Comparison of ENCODE assay signal across 10 cellular contexts in the genomic region with DNA sequence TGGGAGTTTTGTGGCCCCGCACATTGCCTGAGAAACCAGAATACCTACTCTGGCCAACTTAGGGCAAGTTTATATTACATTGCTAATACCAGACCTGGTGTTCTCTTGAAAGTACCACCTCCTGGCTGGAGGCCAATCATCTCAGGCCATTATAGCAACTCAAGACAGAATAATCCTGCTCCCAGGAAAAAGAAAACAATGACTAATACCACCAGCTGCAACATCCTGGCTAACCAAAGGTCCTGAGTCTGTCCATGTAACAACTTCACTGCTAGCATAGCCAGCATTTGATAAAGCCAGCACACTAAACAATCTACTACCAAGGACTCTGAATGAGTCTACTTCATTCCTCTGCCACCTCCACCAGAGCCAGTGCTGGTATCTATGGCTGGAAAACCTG.
DNase-seq lines count a peak whose midpoint lies in the region; ATAC-seq and TF ChIP-seq lines count a peak whose summit lies in the region.
"Had no signal": no experiment of that assay in that cellular context is flagged by ENCODE, and none has a peak within 500 bp of the region (broad histone marks: within the 10 kb centered on the region; RNA-seq: fewer than 3 reads in every experiment).

No MANE protein-coding gene starts in this region.

- H3K36me3 Mint-ChIP-seq in activated naive CD4-positive, alpha-beta T cell treated with anti-CD3 and anti-CD28 coated beads, Interleukin-2, amount 10 ng/mL, durations not matched to agents 7 days and 5 days = no peaks in the 10 kb centered on the region

- no peaks in the 10 kb centered on the region for H3K9me3 ChIP-seq in right atrium auricular region

- H3K4me3 ChIP-seq in right atrium auricular region = no peak overlapping the region
- H3K4me3 ChIP-seq: skin epidermis had no signal

- H3K4me1 ChIP-seq in right atrium auricular region = no peaks in the 10 kb centered on the region

- H3K4me3 Mint-ChIP-seq in activated naive CD4-positive, alpha-beta T cell treated with anti-CD3 and anti-CD28 coated beads, Interleukin-2, amount 10 ng/mL, durations not matched to agents 7 days and 5 days = no peak overlapping the region

- CTCF ChIA-PET in activated naive CD4-positive, alpha-beta T cell treated with anti-CD3 and anti-CD28 coated beads, Interleukin-2, amount 10 ng/mL, durations not matched to agents 7 days and 5 days (lab: Charles Lee) = no interaction called here

- no peak for TF ChIP-seq CTCF in right atrium auricular region (IDR thresholded peaks at IDR 0.05)

- H3K9me3 Mint-ChIP-seq in activated naive CD4-positive, alpha-beta T cell treated with anti-CD3 and anti-CD28 coated beads, Interleukin-2, amount 10 ng/mL, durations not matched to agents 7 days and 5 days = peaks cover 6% of the 10 kb centered on the region

- H3K27me3 Mint-ChIP-seq in activated naive CD4-positive, alpha-beta T cell treated with anti-CD3 and anti-CD28 coated beads, Interleukin-2, amount 10 ng/mL, durations not matched to agents 7 days and 5 days = no peaks in the 10 kb centered on the region

- H3K4me1 Mint-ChIP-seq in activated naive CD4-positive, alpha-beta T cell treated with anti-CD3 and anti-CD28 coated beads, Interleukin-2, amount 10 ng/mL, durations not matched to agents 7 days and 5 days = no peaks in the 10 kb centered on the region

- no peaks in the 10 kb centered on the region for H3K36me3 ChIP-seq in right atrium auricular region

- DNase-seq in Right ventricle myocardium inferior (ENCODE audit: missing footprints) (no peak), right atrium auricular region (ENCODE audit: low spot score) (no peak), SHP77 treated with DMSO at 0.1 percent for 48 hours (lab: John Stamatoyannopoulos, UW) (peak; percentile 53), fibroblast of the conjunctiva (ENCODE audit: low read depth) (peak; percentile 65), NCI-H526 treated with DMSO at 0.1 percent for 48 hours (lab: John Stamatoyannopoulos, UW) (no peak), substantia nigra (lab: John Stamatoyannopoulos, UW) (no peak), G401 (ENCODE audit: low spot score) (no peak)
- DNase-seq in activated naive CD4-positive, alpha-beta T cell treated with anti-CD3 and anti-CD28 coated beads, Interleukin-2, amount 10 ng/mL, durations not matched to agents 7 days and 5 days = no peak
- DNase-seq: activated CD8-positive, alpha-beta memory T cell treated with anti-CD3 and anti-CD28 coated beads, Interleukin-2, amount 50 U/mL, for 48 hours had no signal

- H3K27ac ChIP-seq in right atrium auricular region (no peak overlapping the region), substantia nigra (ENCODE audit: low read depth, low read length, poor library complexity, severe bottlenecking) (no peak overlapping the region)
- H3K27ac ChIP-seq: skin epidermis had no signal

- H3K27me3 ChIP-seq in right atrium auricular region = no peaks in the 10 kb centered on the region

- ATAC-seq in Right ventricle myocardium inferior = peak; percentile 67

- H3K27ac Mint-ChIP-seq in activated naive CD4-positive, alpha-beta T cell treated with anti-CD3 and anti-CD28 coated beads, Interleukin-2, amount 10 ng/mL, durations not matched to agents 7 days and 5 days = no peak overlapping the region

- intact Hi-C loops in Right ventricle myocardium inferior (cut with DNase I) = no loop called here

- in situ Hi-C loops in G401 (cut with HindIII; ENCODE audit: low sequenced_read_pairs) = no loop called here

Comparison
In these comparisons a context has a peak if more than half of its experiments do, and no peak if none do; other contexts are left out.
1. DNase-seq: peak in SHP77 treated with DMSO at 0.1 percent for 48 hours (single experiment) and fibroblast of the conjunctiva (single experiment); none in Right ventricle myocardium inferior (single experiment), right atrium auricular region (single experiment), NCI-H526 treated with DMSO at 0.1 percent for 48 hours (single experiment), substantia nigra (0 of 49), activated naive CD4-positive, alpha-beta T cell treated with anti-CD3 and anti-CD28 coated beads, Interleukin-2, amount 10 ng/mL, durations not matched to agents 7 days and 5 days (single experiment) and G401 (single experiment).